In genomic region chr12:31860401-31860800, GRCh38 we compare ENCODE assay signal across 21 cellular contexts.
"Had no signal": no experiment of that assay in that cellular context is flagged by ENCODE, and none has a peak within 500 bp of the region (broad histone marks: within the 10 kb centered on the region; RNA-seq: fewer than 3 reads in every experiment).

No MANE protein-coding gene starts in this region.

- H3K9me3 Mint-ChIP-seq: stimulated activated effector memory CD8-positive, alpha-beta T cell treated with anti-CD3 and anti-CD28 coated beads, Interleukin-12 subunit alpha, Interleukin-12 subunit beta, amount 100 ng/mL, for 72 hours had no signal

- H3K4me1 ChIP-seq: colonic mucosa, upper lobe of left lung had no signal

- H3K36me3 ChIP-seq: brain microvascular endothelial cell, colonic mucosa, left lung, ovary, thoracic aorta, upper lobe of left lung had no signal

- H3K4me2 ChIP-seq: smooth muscle cell had no signal

- H3K27me3 Mint-ChIP-seq: activated CD4-positive, alpha-beta T cell treated with anti-CD3 and anti-CD28 coated beads, Interleukin-2, amount 10 ng/mL, durations not matched to agents 7 days and 5 days; activated T-cell treated with anti-CD3 and anti-CD28 coated beads, Interleukin-2, amount 50 U/mL, for 24 hours had no signal

- DNase-seq: activated CD4-positive, alpha-beta T cell treated with anti-CD3 and anti-CD28 coated beads, Interleukin-2, amount 10 ng/mL, durations not matched to agents 7 days and 5 days; activated CD8-positive, alpha-beta T cell treated with anti-CD3 and anti-CD28 coated beads, Interleukin-2, amount 10 ng/mL, durations not matched to agents 7 days and 5 days; activated T-cell treated with anti-CD3 and anti-CD28 coated beads, Interleukin-2, amount 50 U/mL, for 24 hours; brain microvascular endothelial cell; central memory CD4-positive, alpha-beta T cell; colonic mucosa; endodermal cell; foreskin melanocyte; glutamatergic neuron; hippocampal formation; islet precursor cell; left lung; mammary epithelial cell; ovary had no signal

- ATAC-seq: activated CD8-positive, alpha-beta T cell treated with anti-CD3 and anti-CD28 coated beads, Interleukin-2, amount 10 ng/mL, durations not matched to agents 7 days and 5 days; sciatic nerve had no signal

- H3K27me3 ChIP-seq: brain microvascular endothelial cell, colonic mucosa, left lung, ovary, upper lobe of left lung had no signal

- H3K27ac Mint-ChIP-seq: activated CD4-positive, alpha-beta T cell treated with anti-CD3 and anti-CD28 coated beads, Interleukin-2, amount 10 ng/mL, durations not matched to agents 7 days and 5 days; activated CD8-positive, alpha-beta T cell treated with anti-CD3 and anti-CD28 coated beads, Interleukin-2, amount 10 ng/mL, durations not matched to agents 7 days and 5 days; activated T-cell treated with anti-CD3 and anti-CD28 coated beads, Interleukin-2, amount 50 U/mL, for 24 hours; activated T-helper 2 cell treated with anti-CD3 and anti-CD28 coated beads, Interferon-gamma antibody, Interleukin-2, Interleukin-4, amounts not matched to agents 10 μg/mL and 5 μg/mL and 100 μg/mL, durations not matched to agents 14 hours and 24 hours and 36 hours; endodermal cell; stimulated activated effector memory CD8-positive, alpha-beta T cell treated with anti-CD3 and anti-CD28 coated beads, Interleukin-12 subunit alpha, Interleukin-12 subunit beta, amount 100 ng/mL, for 72 hours had no signal

- H3K36me3 Mint-ChIP-seq: stimulated activated effector memory CD8-positive, alpha-beta T cell treated with anti-CD3 and anti-CD28 coated beads, Interleukin-12 subunit alpha, Interleukin-12 subunit beta, amount 100 ng/mL, for 72 hours had no signal

- H3K4me3 Mint-ChIP-seq: activated CD4-positive, alpha-beta T cell treated with anti-CD3 and anti-CD28 coated beads, Interleukin-2, amount 10 ng/mL, durations not matched to agents 7 days and 5 days; activated CD8-positive, alpha-beta T cell treated with anti-CD3 and anti-CD28 coated beads, Interleukin-2, amount 10 ng/mL, durations not matched to agents 7 days and 5 days; activated T-cell treated with anti-CD3 and anti-CD28 coated beads, Interleukin-2, amount 50 U/mL, for 24 hours; endodermal cell; neural crest cell; stimulated activated effector memory CD8-positive, alpha-beta T cell treated with anti-CD3 and anti-CD28 coated beads, Interleukin-12 subunit alpha, Interleukin-12 subunit beta, amount 100 ng/mL, for 72 hours had no signal

- H3K9me3 ChIP-seq: colonic mucosa, ovary, thoracic aorta, upper lobe of left lung had no signal

- H3K4me3 ChIP-seq: colonic mucosa, left lung, ovary, smooth muscle cell, thoracic aorta, upper lobe of left lung had no signal

- H3K4me1 Mint-ChIP-seq: activated CD4-positive, alpha-beta T cell treated with anti-CD3 and anti-CD28 coated beads, Interleukin-2, amount 10 ng/mL, durations not matched to agents 7 days and 5 days; endodermal cell; neural crest cell; stimulated activated effector memory CD8-positive, alpha-beta T cell treated with anti-CD3 and anti-CD28 coated beads, Interleukin-12 subunit alpha, Interleukin-12 subunit beta, amount 100 ng/mL, for 72 hours had no signal

- H3K27ac ChIP-seq: brain microvascular endothelial cell, colonic mucosa, ovary, thoracic aorta had no signal
